In genomic region chr15:76150508-76150907, GRCh38 we compare ENCODE assay signal across 8 cellular contexts.
DNase-seq lines count a peak whose midpoint lies in the region; ATAC-seq lines count a peak whose summit lies in the region.

No MANE protein-coding gene starts in this region.

- ATAC-seq in GM21786 (IDR thresholded peaks at IDR 0.05; ENCODE audit: unreplicated experiment) (peak; percentile 11), left ventricle myocardium superior (peak; percentile 63)

- H3K36me3 ChIP-seq in NT2/D1 (ENCODE audit: insufficient read depth, insufficient read length, low read length), result no peaks in the 10 kb centered on the region

- no peaks in the 10 kb centered on the region for H3K9me3 ChIP-seq in NT2/D1 (ENCODE audit: insufficient read depth, low read length)

- no peak overlapping the region for H3K4me3 ChIP-seq in NT2/D1 (ENCODE audit: insufficient read length, low read depth)

- H3K9ac ChIP-seq in NT2/D1 (ENCODE audit: insufficient read length, low read depth), result peak overlapping the region; percentile 9

- H3K27me3 ChIP-seq in NT2/D1 (ENCODE audit: insufficient read depth, insufficient read length), result no peaks in the 10 kb centered on the region

- H3K4me1 ChIP-seq in NT2/D1 (ENCODE audit: insufficient read depth, insufficient read length), result peaks cover 18% of the 10 kb centered on the region

- peak; percentile 54 for DNase-seq in CD1c-positive myeloid dendritic cell (ENCODE audit: extremely low spot score)
- no peak for DNase-seq in NT2/D1 (ENCODE audit: low read depth, low spot score)
- DNase-seq in left ventricle myocardium superior, result peak; percentile 63
- no peak for DNase-seq in activated CD4-positive, CD25-positive, alpha-beta regulatory T cell (lab: John Stamatoyannopoulos, UW)
- no peak for DNase-seq in effector CD8-positive, alpha-beta T cell (lab: John Stamatoyannopoulos, UW)
- no peak for DNase-seq in NCI-H82 treated with DMSO at 0.1 percent for 48 hours (lab: John Stamatoyannopoulos, UW; ENCODE audit: unreplicated experiment)
- no peak for DNase-seq in stimulated activated naive CD4-positive, alpha-beta T cell treated with Interleukin-2 at 50 U/mL for 16 hours (lab: John Stamatoyannopoulos, UW)

- intact Hi-C loops in left ventricle myocardium superior (cut with micrococcal nuclease), result no loop called here

Comparison
In these comparisons a context has a peak if more than half of its experiments do, and no peak if none do; other contexts are left out.
1. DNase-seq: peak in CD1c-positive myeloid dendritic cell (single experiment) and left ventricle myocardium superior (single experiment); none in NT2/D1 (single experiment), activated CD4-positive, CD25-positive, alpha-beta regulatory T cell (0 of 4), effector CD8-positive, alpha-beta T cell (single experiment), NCI-H82 treated with DMSO at 0.1 percent for 48 hours (single experiment) and stimulated activated naive CD4-positive, alpha-beta T cell treated with Interleukin-2 at 50 U/mL for 16 hours (single experiment).